1 cellular context compared by ENCODE assay signal in genomic region chr15:45635763-45636292, GRCh38.
TF ChIP-seq lines count a peak whose summit lies in the region.

No MANE protein-coding gene starts in this region.

TF ChIP-seq in K562, 482 proteins besides CTCF, POLR2A, EP300 and RAD21 (continued from another document):
- TF ChIP-seq, protein P1, sequence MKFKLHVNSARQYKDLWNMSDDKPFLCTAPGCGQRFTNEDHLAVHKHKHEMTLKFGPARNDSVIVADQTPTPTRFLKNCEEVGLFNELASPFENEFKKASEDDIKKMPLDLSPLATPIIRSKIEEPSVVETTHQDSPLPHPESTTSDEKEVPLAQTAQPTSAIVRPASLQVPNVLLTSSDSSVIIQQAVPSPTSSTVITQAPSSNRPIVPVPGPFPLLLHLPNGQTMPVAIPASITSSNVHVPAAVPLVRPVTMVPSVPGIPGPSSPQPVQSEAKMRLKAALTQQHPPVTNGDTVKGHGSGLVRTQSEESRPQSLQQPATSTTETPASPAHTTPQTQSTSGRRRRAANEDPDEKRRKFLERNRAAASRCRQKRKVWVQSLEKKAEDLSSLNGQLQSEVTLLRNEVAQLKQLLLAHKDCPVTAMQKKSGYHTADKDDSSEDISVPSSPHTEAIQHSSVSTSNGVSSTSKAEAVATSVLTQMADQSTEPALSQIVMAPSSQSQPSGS (CRISPR knock-in tag; IDR thresholded peaks at IDR 0.05), result no peak
- TF ChIP-seq TEAD4 (IDR thresholded peaks at IDR 0.05; ENCODE audit: low read length) (no peak), TEAD4 (CRISPR knock-in tag; IDR thresholded peaks at IDR 0.05; ENCODE audit: borderline replicate concordance) (no peak), POLR3A (IDR thresholded peaks at IDR 0.05; ENCODE audit: borderline replicate concordance, extremely low read depth, insufficient read depth, insufficient read length) (no peak), NFATC3 (IDR thresholded peaks at IDR 0.05) (no peak), ZNF668 (CRISPR knock-in tag; IDR thresholded peaks at IDR 0.05) (no peak), CAMTA2 (CRISPR knock-in tag; conservative IDR thresholded peaks at IDR 0.05) (no peak), MTA3 (IDR thresholded peaks at IDR 0.05; ENCODE audit: borderline replicate concordance) (no peak)
- TF ChIP-seq, protein P2, sequence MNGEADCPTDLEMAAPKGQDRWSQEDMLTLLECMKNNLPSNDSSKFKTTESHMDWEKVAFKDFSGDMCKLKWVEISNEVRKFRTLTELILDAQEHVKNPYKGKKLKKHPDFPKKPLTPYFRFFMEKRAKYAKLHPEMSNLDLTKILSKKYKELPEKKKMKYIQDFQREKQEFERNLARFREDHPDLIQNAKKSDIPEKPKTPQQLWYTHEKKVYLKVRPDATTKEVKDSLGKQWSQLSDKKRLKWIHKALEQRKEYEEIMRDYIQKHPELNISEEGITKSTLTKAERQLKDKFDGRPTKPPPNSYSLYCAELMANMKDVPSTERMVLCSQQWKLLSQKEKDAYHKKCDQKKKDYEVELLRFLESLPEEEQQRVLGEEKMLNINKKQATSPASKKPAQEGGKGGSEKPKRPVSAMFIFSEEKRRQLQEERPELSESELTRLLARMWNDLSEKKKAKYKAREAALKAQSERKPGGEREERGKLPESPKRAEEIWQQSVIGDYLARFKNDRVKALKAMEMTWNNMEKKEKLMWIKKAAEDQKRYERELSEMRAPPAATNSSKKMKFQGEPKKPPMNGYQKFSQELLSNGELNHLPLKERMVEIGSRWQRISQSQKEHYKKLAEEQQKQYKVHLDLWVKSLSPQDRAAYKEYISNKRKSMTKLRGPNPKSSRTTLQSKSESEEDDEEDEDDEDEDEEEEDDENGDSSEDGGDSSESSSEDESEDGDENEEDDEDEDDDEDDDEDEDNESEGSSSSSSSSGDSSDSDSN (IDR thresholded peaks at IDR 0.05; ENCODE audit: borderline replicate concordance in 1 of 2, low read depth in 2 of 2, low read length in 2 of 2), result no peak
- TF ChIP-seq, protein P3, sequence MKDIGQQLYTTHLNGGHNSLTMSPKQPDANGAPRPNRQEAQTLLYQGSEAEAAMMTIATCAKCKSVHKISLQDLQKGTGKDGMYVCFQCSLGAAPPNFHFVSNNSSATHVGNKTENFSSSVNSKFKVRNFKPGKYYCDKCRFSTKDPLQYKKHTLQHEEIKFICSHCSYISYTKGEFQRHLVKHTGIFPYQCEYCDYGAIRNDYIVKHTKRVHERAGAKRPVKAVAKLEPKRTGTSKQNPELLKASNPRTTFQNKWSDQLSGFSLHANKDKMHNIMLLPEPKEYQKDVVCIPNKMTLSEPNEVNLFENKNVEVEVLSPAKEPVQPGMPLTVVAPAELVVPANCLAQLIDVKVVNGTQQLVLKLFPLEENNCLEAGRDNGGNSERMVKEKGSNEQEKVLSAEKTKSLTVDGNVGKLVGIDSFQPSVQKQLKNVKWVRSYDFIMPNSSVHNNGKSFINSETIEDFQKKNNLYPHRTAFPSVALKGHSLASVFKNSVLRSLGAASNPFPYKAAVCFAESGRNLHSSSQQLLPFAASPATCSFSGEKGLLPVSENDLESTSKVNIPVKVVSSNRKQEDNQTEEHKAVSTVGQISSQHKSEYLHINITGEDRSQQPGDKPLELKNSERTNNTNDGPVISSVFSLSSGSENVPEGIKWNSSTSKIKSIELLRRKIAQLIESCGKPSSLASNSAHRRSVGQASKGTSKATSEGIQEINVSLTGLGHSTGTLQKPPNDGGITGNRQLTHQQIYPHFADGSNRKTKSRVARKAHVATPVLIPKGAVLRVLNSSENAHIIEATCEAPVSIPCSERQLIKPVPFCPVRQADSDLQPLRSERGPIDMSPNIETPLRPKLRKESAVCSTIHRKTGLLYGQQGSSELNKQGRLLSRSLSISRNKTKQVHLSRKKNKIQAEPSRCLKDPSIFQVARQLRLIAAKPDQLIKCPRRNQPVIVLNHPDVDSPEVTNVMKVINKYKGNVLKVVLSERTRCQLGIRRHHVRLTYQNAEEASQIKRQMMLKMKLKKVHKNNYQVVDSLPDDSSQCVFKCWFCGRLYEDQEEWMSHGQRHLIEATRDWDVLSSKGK (CRISPR knock-in tag; IDR thresholded peaks at IDR 0.05), result no peak
- TF ChIP-seq, protein P4, sequence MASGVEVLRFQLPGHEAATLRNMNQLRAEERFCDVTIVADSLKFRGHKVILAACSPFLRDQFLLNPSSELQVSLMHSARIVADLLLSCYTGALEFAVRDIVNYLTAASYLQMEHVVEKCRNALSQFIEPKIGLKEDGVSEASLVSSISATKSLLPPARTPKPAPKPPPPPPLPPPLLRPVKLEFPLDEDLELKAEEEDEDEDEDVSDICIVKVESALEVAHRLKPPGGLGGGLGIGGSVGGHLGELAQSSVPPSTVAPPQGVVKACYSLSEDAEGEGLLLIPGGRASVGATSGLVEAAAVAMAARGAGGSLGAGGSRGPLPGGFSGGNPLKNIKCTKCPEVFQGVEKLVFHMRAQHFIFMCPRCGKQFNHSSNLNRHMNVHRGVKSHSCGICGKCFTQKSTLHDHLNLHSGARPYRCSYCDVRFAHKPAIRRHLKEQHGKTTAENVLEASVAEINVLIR (CRISPR knock-in tag; IDR thresholded peaks at IDR 0.05), result no peak
